21 cellular contexts compared by ENCODE assay signal in genomic region chr2:38435775-38436174, GRCh38.
"Had no signal": no experiment of that assay in that cellular context is flagged by ENCODE, and none has a peak within 500 bp of the region (broad histone marks: within the 10 kb centered on the region; RNA-seq: fewer than 3 reads in every experiment).

No MANE protein-coding gene starts in this region.

- H3K27me3 ChIP-seq: ovary, right atrium auricular region, sigmoid colon, spleen, transverse colon, upper lobe of left lung, vagina had no signal

- H3K4me3 ChIP-seq: left ventricle myocardium inferior, lung, mucosa of descending colon, ovary, right atrium auricular region, sigmoid colon, spleen, transverse colon, upper lobe of left lung, vagina had no signal

- H3K4me1 ChIP-seq: right atrium auricular region, upper lobe of left lung, vagina had no signal

- DNase-seq: hypothalamus; immature natural killer cell; left ventricle myocardium inferior; midbrain; mucosa of descending colon; naive thymus-derived CD4-positive, alpha-beta T cell; ovary; sigmoid colon; small intestine; spleen; stimulated activated CD4-positive, alpha-beta T cell treated with anti-CD3 and anti-CD28 coated beads, Interleukin-4, amount 100 ng/mL, for 24 hours; stimulated activated naive CD4-positive, alpha-beta T cell; substantia nigra; transverse colon; upper lobe of left lung had no signal

- H3K9me3 ChIP-seq: left ventricle myocardium inferior, mucosa of descending colon, ovary, right atrium auricular region, sigmoid colon, transverse colon, upper lobe of left lung, vagina had no signal

- H3K27ac ChIP-seq: left ventricle myocardium inferior, ovary, right atrium auricular region, sigmoid colon, spleen, transverse colon, upper lobe of left lung, vagina had no signal

- H3K36me3 ChIP-seq: left ventricle myocardium inferior, ovary, right atrium auricular region, sigmoid colon, spleen, transverse colon, upper lobe of left lung, vagina had no signal

- ATAC-seq: mucosa of descending colon; naive thymus-derived CD4-positive, alpha-beta T cell; natural killer cell treated with Interleukin-12 subunit alpha and Interleukin-12 subunit beta and Interleukin-15 and Interleukin-18, amount 100 ng/mL, for 72 hours; stimulated activated effector memory CD8-positive, alpha-beta T cell treated with anti-CD3 and anti-CD28 coated beads, Interleukin-12 subunit alpha, Interleukin-12 subunit beta, amount 100 ng/mL, for 72 hours had no signal

- FAIRE-seq: islet of Langerhans, small intestine had no signal
